Comparison of ENCODE assay signal across 8 cellular contexts in the genomic region with DNA sequence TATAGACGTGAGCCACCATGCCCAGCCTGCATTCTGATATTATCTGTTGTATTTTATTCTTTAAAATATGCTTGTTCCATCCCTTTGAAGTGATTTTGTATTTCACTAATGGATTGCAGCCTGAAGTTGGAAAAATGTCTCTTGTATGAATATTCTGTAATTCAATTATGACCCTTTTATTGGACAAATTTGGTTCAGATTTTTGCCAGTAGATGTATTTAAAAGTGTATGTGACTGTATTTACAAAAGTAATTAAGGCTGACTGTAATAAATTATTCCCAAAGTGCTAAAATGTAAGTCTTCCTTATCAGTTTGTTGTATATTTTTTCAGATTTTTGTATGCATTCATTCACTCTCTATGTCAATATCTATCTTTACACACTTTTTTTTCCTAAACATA. TPM values are rescaled to one million over a fixed set of nuclear protein-coding genes. Genes with fewer than 3 reads are reported as not detected.
"Had no signal": no experiment of that assay in that cellular context is flagged by ENCODE, and none has a peak within 500 bp of the region (broad histone marks: within the 10 kb centered on the region; RNA-seq: fewer than 3 reads in every experiment).

No MANE protein-coding gene starts in this region.

- H3K9ac ChIP-seq: GM23248 had no signal

- H2AFZ ChIP-seq: GM23248, GM23338 had no signal

- H3K9me3 ChIP-seq: HAP-1 had no signal

- H3K4me3 ChIP-seq: GM23248, GM23338, HAP-1 had no signal

- H3K27ac ChIP-seq: GM23248 had no signal

- H3K4me2 ChIP-seq: GM23338 had no signal

- H3K36me3 ChIP-seq: HAP-1 had no signal

- DNase-seq: GM23248, GOT3, H7, H9, HCEC 1CT, HFFc6 had no signal

- ATAC-seq: GM23338 had no signal

RNA-seq across cellular contexts. Expression of a gene that starts 23.8 kb away (rescaled TPM):
- total RNA-seq: GM23248, HFFc6 had no signal
- polyA plus RNA-seq: GM23248 had no signal
